ENCODE assay signal across 11 cellular contexts in genomic region chr21:46038871-46039397, GRCh38. TPM values are rescaled to one million over a fixed set of nuclear protein-coding genes. Genes with fewer than 3 reads are reported as not detected.
DNase-seq lines count a peak whose midpoint lies in the region; ATAC-seq and TF ChIP-seq lines count a peak whose summit lies in the region.
"Had no signal": no experiment of that assay in that cellular context is flagged by ENCODE, and none has a peak within 500 bp of the region (broad histone marks: within the 10 kb centered on the region; RNA-seq: fewer than 3 reads in every experiment).

No MANE protein-coding gene starts in this region.

- ATAC-seq in GM21717 (IDR thresholded peaks at IDR 0.05; ENCODE audit: unreplicated experiment) (no peak), HG02678 (IDR thresholded peaks at IDR 0.05; ENCODE audit: unreplicated experiment) (no peak), HG03280 (IDR thresholded peaks at IDR 0.05; ENCODE audit: unreplicated experiment) (no peak)

- no peak overlapping the region for H3K4me3 ChIP-seq in fibroblast of villous mesenchyme (ENCODE audit: low read depth, low read length)

- DNase-seq in AG20443 (ENCODE audit: low spot score) (peak; percentile 86), amniotic stem cell (lab: John Stamatoyannopoulos, UW) (peak; percentile 31), fibroblast of villous mesenchyme (ENCODE audit: low read depth) (peak; percentile 89), pulmonary artery endothelial cell (ENCODE audit: low read depth, low spot score) (peak; percentile 24), GM20000 (ENCODE audit: low spot score) (no peak)
- DNase-seq: activated B cell treated with CpG ODN at 0.5 μM for 24 hours; activated naive CD4-positive, alpha-beta T cell treated with Interleukin-2 at 50 U/mL for 16 hours; OCI-M1 had no signal

- TF ChIP-seq CTCF in fibroblast of villous mesenchyme (IDR thresholded peaks at IDR 0.05; ENCODE audit: insufficient read depth, low read depth, low read length) (no peak), GM20000 (IDR thresholded peaks at IDR 0.05; ENCODE audit: extremely low read depth, missing control alignments) (no peak)

RNA-seq across cellular contexts. Expression of gene COL6A1, which starts 57.4 kb away (rescaled TPM):
- 538 and 819 TPM in 2 replicates for total RNA-seq in fibroblast of villous mesenchyme
- total RNA-seq in pulmonary artery endothelial cell, result 15.8 and 18.7 TPM in 2 replicates

RNA-seq across cellular contexts. Expression of gene COL6A2, which starts 59.0 kb away (rescaled TPM):
- total RNA-seq in fibroblast of villous mesenchyme (487 and 812 TPM in 2 replicates), pulmonary artery endothelial cell (0.21 and 1.2 TPM in 2 replicates)

Comparison
In these comparisons a context has a peak if more than half of its experiments do, and no peak if none do; other contexts are left out.
1. RNA of gene COL6A1, which starts 57.4 kb away (total RNA-seq): 538 to 819 TPM in fibroblast of villous mesenchyme; 15.8 to 18.7 TPM in pulmonary artery endothelial cell; every median in the first group is over 10 times any median in the second.
2. RNA of gene COL6A2, which starts 59.0 kb away (total RNA-seq): 487 to 812 TPM in fibroblast of villous mesenchyme; 0.21 to 1.2 TPM in pulmonary artery endothelial cell; every median in the first group is over 100 times any median in the second.